ENCODE assay signal across 7 cellular contexts in genomic region chr16:88152879-88153278, GRCh38.
DNase-seq lines count a peak whose midpoint lies in the region; ATAC-seq, FAIRE-seq and TF ChIP-seq lines count a peak whose summit lies in the region.
"Not testable (repeated sequence)": the region's sequence is repeated elsewhere in the genome, so short reads cannot be mapped to it uniquely, and the experiment has no call there.

No MANE protein-coding gene starts in this region.

- peak; percentile 50 for DNase-seq in H7
- DNase-seq in astrocyte (ENCODE audit: low read depth): peak; percentile 19
- peak; percentile 61 for DNase-seq in cardiac septum (ENCODE audit: low spot score)
- not testable (repeated sequence) for DNase-seq in left lung
- peak; percentile 7 for DNase-seq in retinal pigment epithelial cell (ENCODE audit: low read depth)

- not testable (repeated sequence) for H3K4me2 ChIP-seq in astrocyte (ENCODE audit: low read length)

- not testable (repeated sequence) for H3K9me3 Mint-ChIP-seq in astrocyte (ENCODE audit: unreplicated experiment); nephron; stimulated activated memory B cell treated with anti-CD40 and anti-IgM and Interleukin-4, amounts not matched to agents 10 μg/mL and 1 μg/mL and 100 μg/mL, for 72 hours

- H3K4me1 ChIP-seq in astrocyte (ENCODE audit: insufficient read depth, low read length); left lung: not testable (repeated sequence)

- H3K36me3 ChIP-seq in H7 (replicated peaks; ENCODE audit: control insufficient read depth, insufficient read depth, low read length); astrocyte (ENCODE audit: insufficient read depth, low read length); left lung: not testable (repeated sequence)

- ATAC-seq in left lung: peak; percentile 8
- ATAC-seq in stimulated activated memory B cell treated with anti-CD40 and anti-IgM and Interleukin-4, amounts not matched to agents 10 μg/mL and 1 μg/mL and 100 μg/mL, for 72 hours: peak; percentile 10

- H2AFZ ChIP-seq in astrocyte (ENCODE audit: low read depth, low read length): not testable (repeated sequence)

- peaks cover 34% of the 10 kb centered on the region for H3K27me3 Mint-ChIP-seq in astrocyte (ENCODE audit: low read depth, unreplicated experiment)
- H3K27me3 Mint-ChIP-seq in nephron (ENCODE audit: low read depth): peaks cover 18% of the 10 kb centered on the region
- peaks cover 12% of the 10 kb centered on the region for H3K27me3 Mint-ChIP-seq in stimulated activated memory B cell treated with anti-CD40 and anti-IgM and Interleukin-4, amounts not matched to agents 10 μg/mL and 1 μg/mL and 100 μg/mL, for 72 hours

- H3K4me3 Mint-ChIP-seq in astrocyte (ENCODE audit: unreplicated experiment); nephron; stimulated activated memory B cell treated with anti-CD40 and anti-IgM and Interleukin-4, amounts not matched to agents 10 μg/mL and 1 μg/mL and 100 μg/mL, for 72 hours: not testable (repeated sequence)

- H3K4me3 ChIP-seq in H7 (ENCODE audit: insufficient read depth, low read depth, low read length); astrocyte (ENCODE audit: insufficient read depth, low read depth, low read length); left lung; retinal pigment epithelial cell (ENCODE audit: low read length): not testable (repeated sequence)

- not testable (repeated sequence) for H3K27ac ChIP-seq in astrocyte (ENCODE audit: low read depth, low read length); left lung

- H3K79me2 ChIP-seq in astrocyte (ENCODE audit: insufficient read depth, low read length): not testable (repeated sequence)

- H4K20me1 ChIP-seq in astrocyte (ENCODE audit: insufficient read depth, low read length): not testable (repeated sequence)

- TF ChIP-seq CTCF in astrocyte (IDR thresholded peaks at IDR 0.05; ENCODE audit: insufficient read depth, low read depth, low read length); left lung (IDR thresholded peaks at IDR 0.05); nephron (IDR thresholded peaks at IDR 0.05; ENCODE audit: unreplicated experiment in 3 of 3); retinal pigment epithelial cell (conservative IDR thresholded peaks at IDR 0.05; ENCODE audit: low read depth, low read length): not testable (repeated sequence)

- FAIRE-seq in astrocyte (lab: Jason Lieb, UNC): not testable (repeated sequence)

- H3K27ac Mint-ChIP-seq in astrocyte (ENCODE audit: unreplicated experiment); stimulated activated memory B cell treated with anti-CD40 and anti-IgM and Interleukin-4, amounts not matched to agents 10 μg/mL and 1 μg/mL and 100 μg/mL, for 72 hours: not testable (repeated sequence)
- H3K27ac Mint-ChIP-seq in nephron: peak overlapping the region; percentile 53 to 94 (median 87)

- not testable (repeated sequence) for H3K36me3 Mint-ChIP-seq in astrocyte (ENCODE audit: low read depth, unreplicated experiment); nephron (ENCODE audit: low read depth); stimulated activated memory B cell treated with anti-CD40 and anti-IgM and Interleukin-4, amounts not matched to agents 10 μg/mL and 1 μg/mL and 100 μg/mL, for 72 hours

- not testable (repeated sequence) for H3K27me3 ChIP-seq in H7 (ENCODE audit: control insufficient read depth, insufficient read depth, low read length); astrocyte (ENCODE audit: insufficient read depth, low read length)
- H3K27me3 ChIP-seq in left lung: peaks cover 0 to 10% of the 10 kb centered on the region in 2 donors

- intact Hi-C loops in cardiac septum (cut with DNase I); left lung (cut with DNase I): not testable (repeated sequence)

- H3K4me1 Mint-ChIP-seq in astrocyte (ENCODE audit: low read depth, unreplicated experiment); stimulated activated memory B cell treated with anti-CD40 and anti-IgM and Interleukin-4, amounts not matched to agents 10 μg/mL and 1 μg/mL and 100 μg/mL, for 72 hours: not testable (repeated sequence)
- peaks cover 21% of the 10 kb centered on the region for H3K4me1 Mint-ChIP-seq in nephron

- H3K9me3 ChIP-seq in astrocyte (ENCODE audit: insufficient read depth, low read depth, low read length); left lung: not testable (repeated sequence)

- not testable (repeated sequence) for H3K9ac ChIP-seq in astrocyte (ENCODE audit: low read length)
